Comparison of ENCODE assay signal across 8 cellular contexts in genomic region chr9:125749951-125750655, GRCh38. TPM values are rescaled to one million over a fixed set of nuclear protein-coding genes. Genes with fewer than 3 reads are reported as not detected.
A peak's percentile ranks its signal among the peaks of the same experiment; 100 is the strongest.
DNase-seq lines count a peak whose midpoint lies in the region; ATAC-seq, FAIRE-seq and TF ChIP-seq lines count a peak whose summit lies in the region.

No MANE protein-coding gene starts in this region.

- H3K9ac ChIP-seq in endothelial cell of umbilical vein (replicated peaks; ENCODE audit: extremely low read depth, insufficient read depth, low read length): peak overlapping the region; percentile 37
- H3K9ac ChIP-seq in kidney (ENCODE audit: low read length in 2 of 2): peak overlapping the region in 1 of 2 donors; percentile 17

- TF ChIP-seq POLR2A in endothelial cell of umbilical vein (IDR thresholded peaks at IDR 0.05; ENCODE audit: low read depth, low read length): no peak

- CTCF ChIA-PET in endothelial cell of umbilical vein (lab: Charles Lee): interaction anchor here (1.0 to 2.1 kb wide), 6 partner anchors 9 to 480 kb away, joined by 3 to 9 read pairs (median 4); no protein-coding TSS in a partner anchor

- H3K9me1 ChIP-seq in endothelial cell of umbilical vein (replicated peaks; ENCODE audit: control insufficient read depth, extremely low read depth, insufficient read depth, low read length): no peaks in the 10 kb centered on the region

- DNase-seq in GM06990 (ENCODE audit: extremely low read depth, insufficient read length): no peak
- peak; percentile 11 for DNase-seq in NCI-H748 treated with DMSO at 0.1 percent for 48 hours (lab: John Stamatoyannopoulos, UW)
- DNase-seq in endothelial cell of umbilical vein (ENCODE audit: low read depth, low spot score): peak; percentile 30
- no peak for DNase-seq in HPDE6-E6E7 (ENCODE audit: extremely low spot score)
- no peak for DNase-seq in HUDEP-2 (lab: John Stamatoyannopoulos, UW; ENCODE audit: unreplicated experiment in 76 of 76)
- no peak for DNase-seq in kidney

- peak overlapping the region; percentile 89 for H3K4me2 ChIP-seq in endothelial cell of umbilical vein (ENCODE audit: insufficient read depth, low read length)

- no peak for ATAC-seq in GM18517 (IDR thresholded peaks at IDR 0.05; ENCODE audit: unreplicated experiment)

- H3K27ac ChIP-seq in endothelial cell of umbilical vein (ENCODE audit: insufficient read depth, low read depth, low read length) (no peak overlapping the region), kidney (ENCODE audit: low read depth in 2 of 2, low read length in 2 of 2) (no peak overlapping the region)

- intact Hi-C loops in endothelial cell of umbilical vein (cut with micrococcal nuclease): loop anchor here (2.0 to 5.0 kb wide), 2 partner anchors 343 to 479 kb away; no protein-coding TSS in a partner anchor
- intact Hi-C loops in kidney (cut with DNase I): no loop called here

- H3K36me3 ChIP-seq in GM06990 (ENCODE audit: control insufficient read depth, insufficient read depth, low read length) (no peaks in the 10 kb centered on the region; the same call in 1 of the 2 replicates), endothelial cell of umbilical vein (ENCODE audit: control insufficient read depth in 2 of 2, extremely low read depth in 1 of 2, insufficient read depth in 2 of 2, low read length in 2 of 2) (peaks cover 0 to 8% of the 10 kb centered on the region in 2 experiments), neuron (ENCODE audit: insufficient read depth, low read length) (peaks cover 15% of the 10 kb centered on the region), kidney (ENCODE audit: control insufficient read depth in 1 of 2, insufficient read depth in 2 of 2, low read length in 2 of 2) (no peaks in the 10 kb centered on the region)

- no TSS peak for BruUV-seq in endothelial cell of umbilical vein (replicated peaks; lab: Mats Ljungman, UMichigan)

- H3K4me3 ChIP-seq in GM06990 (replicated peaks; ENCODE audit: low read depth, low read length) (peak overlapping the region; percentile 31), endothelial cell of umbilical vein (replicated peaks in 1 of 3; ENCODE audit: insufficient read depth in 1 of 3, low read depth in 1 of 3, low read length in 3 of 3) (peak overlapping the region in 1 of 3 experiments; percentile 86), neuron (ENCODE audit: low read length) (peak overlapping the region; percentile 100), kidney (ENCODE audit: low read length in 2 of 2) (no peak overlapping the region)

- FAIRE-seq in endothelial cell of umbilical vein (lab: Jason Lieb, UNC) (peak; percentile 15), kidney (lab: Jason Lieb, UNC) (no peak)

- dilution Hi-C loops in endothelial cell of umbilical vein (cut with MboI; ENCODE audit: extremely low pct_ligation_motif_present, low sequenced_read_pairs): no loop called here

- H3K9me3 ChIP-seq in endothelial cell of umbilical vein (replicated peaks; ENCODE audit: control insufficient read depth, insufficient read depth, low read length): no peaks in the 10 kb centered on the region
- H3K9me3 ChIP-seq in neuron (ENCODE audit: low read length): no peaks in the 10 kb centered on the region
- H3K9me3 ChIP-seq in kidney (ENCODE audit: control insufficient read depth in 1 of 2, low read length in 2 of 2): no peaks in the 10 kb centered on the region

- H2AFZ ChIP-seq in endothelial cell of umbilical vein (ENCODE audit: low read depth, low read length) (no peak overlapping the region), neuron (ENCODE audit: low read depth, low read length) (no peak overlapping the region)

- POLR2A ChIA-PET in endothelial cell of umbilical vein (lab: Charles Lee): no interaction called here

- H3K4me1 ChIP-seq in endothelial cell of umbilical vein (ENCODE audit: control insufficient read depth, extremely low read depth, insufficient read depth, low read length) (peaks cover 24% of the 10 kb centered on the region), neuron (ENCODE audit: insufficient read depth, low read length) (peaks cover 53% of the 10 kb centered on the region), kidney (ENCODE audit: control insufficient read depth in 1 of 2, insufficient read depth in 1 of 2, low read depth in 1 of 2, low read length in 2 of 2) (peaks cover 0 to 10% of the 10 kb centered on the region in 2 donors)

- TF ChIP-seq CTCF in GM06990 (IDR thresholded peaks at IDR 0.05; ENCODE audit: insufficient read depth, low read length, poor library complexity, severe bottlenecking) (no peak), endothelial cell of umbilical vein (IDR thresholded peaks at IDR 0.05; ENCODE audit: extremely low read depth in 1 of 2, insufficient read depth in 1 of 2, low read depth in 1 of 2, low read length in 2 of 2) (no peak), kidney (IDR thresholded peaks at IDR 0.05; ENCODE audit: borderline replicate concordance, extremely low read depth, insufficient read depth) (no peak)

- H3K27me3 ChIP-seq in GM06990 (replicated peaks; ENCODE audit: control insufficient read depth, insufficient read depth, low read length): no peaks in the 10 kb centered on the region
- peaks cover 0 to 1% of the 10 kb centered on the region in 2 experiments for H3K27me3 ChIP-seq in endothelial cell of umbilical vein (ENCODE audit: control insufficient read depth in 2 of 2, insufficient read depth in 2 of 2, low read length in 2 of 2)
- no peaks in the 10 kb centered on the region for H3K27me3 ChIP-seq in neuron (ENCODE audit: insufficient read depth, low read length)

- H4K20me1 ChIP-seq in endothelial cell of umbilical vein (replicated peaks; ENCODE audit: control insufficient read depth, extremely low read depth, insufficient read depth, low read length): no peaks in the 10 kb centered on the region

- peaks cover 42% of the 10 kb centered on the region for H3K79me2 ChIP-seq in endothelial cell of umbilical vein (ENCODE audit: control insufficient read depth, insufficient read depth, low read length)

TF ChIP-seq in endothelial cell of umbilical vein, 7 proteins besides CTCF, POLR2A, EP300 and RAD21:
- no peak for TF ChIP-seq MYC (IDR thresholded peaks at IDR 0.05; ENCODE audit: low read depth, low read length)

RNA-seq across cellular contexts. Expression of gene PBX3, which starts 2.9 kb away (rescaled TPM):
- total RNA-seq in endothelial cell of umbilical vein (42.0 and 42.4 TPM in 2 replicates), kidney (23.6 TPM)
- polyA plus RNA-seq in endothelial cell of umbilical vein (17.4 and 18.8 TPM in 2 replicates), kidney (ENCODE audit: insufficient read depth, low read depth, low replicate concordance) (10.2 TPM)
- polyA plus RNA-seq in endothelial cell of umbilical vein (2011; cell fraction: cytosol; rRNA removed): 25.5 and 25.6 TPM in 2 replicates
- 65.2 and 78.8 TPM in 2 replicates for polyA plus RNA-seq in endothelial cell of umbilical vein (2011; cell fraction: nucleus; rRNA removed)
- 22.4 and 24.1 TPM in 2 replicates for polyA plus RNA-seq in endothelial cell of umbilical vein (2012)
- 39.4 and 65.2 TPM in 2 replicates for polyA minus RNA-seq in endothelial cell of umbilical vein
- polyA minus RNA-seq in endothelial cell of umbilical vein (2011; cell fraction: cytosol; rRNA and poly(A)+ RNA removed): 13.8 TPM
- polyA minus RNA-seq in endothelial cell of umbilical vein (2011; cell fraction: nucleus; rRNA and poly(A)+ RNA removed): 168 and 238 TPM in 2 replicates

RNA-seq across cellular contexts. Expression of gene MAPKAP1, which starts 43.1 kb away (rescaled TPM):
- total RNA-seq in endothelial cell of umbilical vein (98.6 and 99.1 TPM in 2 replicates), kidney (70.5 TPM)
- polyA plus RNA-seq in endothelial cell of umbilical vein (61.9 and 72.4 TPM in 2 replicates), kidney (ENCODE audit: insufficient read depth, low read depth, low replicate concordance) (99.4 TPM)
- polyA plus RNA-seq in endothelial cell of umbilical vein (2011; cell fraction: cytosol; rRNA removed): 91.6 and 99.2 TPM in 2 replicates
- polyA plus RNA-seq in endothelial cell of umbilical vein (2011; cell fraction: nucleus; rRNA removed): 112 and 118 TPM in 2 replicates
- polyA plus RNA-seq in endothelial cell of umbilical vein (2012): 85.1 and 104 TPM in 2 replicates
- 137 and 176 TPM in 2 replicates for polyA minus RNA-seq in endothelial cell of umbilical vein
- polyA minus RNA-seq in endothelial cell of umbilical vein (2011; cell fraction: cytosol; rRNA and poly(A)+ RNA removed): 35.0 TPM
- polyA minus RNA-seq in endothelial cell of umbilical vein (2011; cell fraction: nucleus; rRNA and poly(A)+ RNA removed): 153 and 183 TPM in 2 replicates

Comparison
In these comparisons a context has a peak if more than half of its experiments do, and no peak if none do; other contexts are left out.
1. DNase-seq: peak in NCI-H748 treated with DMSO at 0.1 percent for 48 hours (single experiment) and endothelial cell of umbilical vein (single experiment); none in GM06990 (single experiment), HPDE6-E6E7 (single experiment), HUDEP-2 (0 of 76) and kidney (single experiment).
2. H3K4me3 ChIP-seq: peak in GM06990 (single experiment) and neuron (single experiment); none in kidney (0 of 2).